Comparison of ENCODE assay signal across 8 cellular contexts in genomic region chr18:5058013-5058348, GRCh38.
DNase-seq lines count a peak whose midpoint lies in the region; ATAC-seq, FAIRE-seq and TF ChIP-seq lines count a peak whose summit lies in the region.
"Not testable (repeated sequence)": the region's sequence is repeated elsewhere in the genome, so short reads cannot be mapped to it uniquely, and the experiment has no call there.

No MANE protein-coding gene starts in this region.

- H2AFZ ChIP-seq in H1 (ENCODE audit: low read length) = not testable (repeated sequence)

- H3K4me3 Mint-ChIP-seq in CD4-positive, alpha-beta T cell; T-helper 17 cell; activated T-helper 17 cell treated with anti-CD3 and anti-CD28 coated beads, Interleukin-2, amount 50 U/mL, for 72 hours; natural killer cell: not testable (repeated sequence)

- H3K4me2 ChIP-seq in BLaER1 treated with 17β-estradiol and CSF1 and Interleukin-3, amounts not matched to agents 10 nM and 100 nM = peak overlapping the region in 9 of 11 experiments; percentile 57 to 83 (median 72); a peak in 17 of 22 replicates
- H3K4me2 ChIP-seq in H1 (ENCODE audit: insufficient read depth in 1 of 2, low read depth in 2 of 2, low read length in 2 of 2) = not testable (repeated sequence)

- not testable (repeated sequence) for H3K23ac ChIP-seq in H1 (ENCODE audit: insufficient read length)

- not testable (repeated sequence) for H3K14ac ChIP-seq in H1 (ENCODE audit: insufficient read length)

- not testable (repeated sequence) for H3K27ac ChIP-seq in 22Rv1; CD4-positive, alpha-beta T cell (ENCODE audit: low read depth, low read length); RWPE1; H1 (ENCODE audit: low read depth, low read length)
- H3K27ac ChIP-seq in BLaER1 treated with 17β-estradiol and CSF1 and Interleukin-3, amounts not matched to agents 10 nM and 100 nM = peak overlapping the region in 2 of 11 experiments; percentile 73; a peak in 3 of 22 replicates

- not testable (repeated sequence) for ATAC-seq in CD4-positive, alpha-beta T cell (ENCODE audit: poor library complexity); T-helper 17 cell; activated T-helper 17 cell treated with anti-CD3 and anti-CD28 coated beads, Interleukin-2, amount 50 U/mL, for 72 hours (replicated peaks); natural killer cell

- not testable (repeated sequence) for H3K36me3 ChIP-seq in BLaER1 treated with 17β-estradiol and CSF1 and Interleukin-3, amounts not matched to agents 10 nM and 100 nM; H1 (ENCODE audit: control insufficient read depth in 2 of 4, insufficient read depth in 4 of 4, low read length in 3 of 4)

- H2BK20ac ChIP-seq in H1 (ENCODE audit: low read length) = not testable (repeated sequence)

- not testable (repeated sequence) for H2BK120ac ChIP-seq in H1 (replicated peaks; ENCODE audit: low read depth, low read length)

- H3K27me3 ChIP-seq in BLaER1 treated with 17β-estradiol and CSF1 and Interleukin-3, amounts not matched to agents 10 nM and 100 nM; CD4-positive, alpha-beta T cell (ENCODE audit: control insufficient read depth, insufficient read depth, low read length); H1 (replicated peaks in 1 of 4; ENCODE audit: control insufficient read depth in 3 of 4, extremely low read depth in 1 of 4, insufficient read depth in 3 of 4, low read length in 3 of 4): not testable (repeated sequence)

- TF ChIP-seq RAD21 in H1 (IDR thresholded peaks at IDR 0.05 in 1 of 2, conservative IDR thresholded peaks at IDR 0.05 in 1 of 2; ENCODE audit: low read depth in 2 of 2, low read length in 2 of 2) = not testable (repeated sequence)

- H3K4ac ChIP-seq in H1 (replicated peaks; ENCODE audit: insufficient read length, low read depth, low read length) = not testable (repeated sequence)

- H3K56ac ChIP-seq in H1 (replicated peaks; ENCODE audit: insufficient read length, low read depth, low read length) = not testable (repeated sequence)

- POLR2A ChIA-PET in CD4-positive, alpha-beta T cell (lab: Charles Lee) = interaction anchor here (0.6 to 2.8 kb wide), 3 partner anchors 101 to 238 kb away, joined by 3 to 22 read pairs (median 10); partner anchors contain the start of gene ZBTB14
- POLR2A ChIA-PET in RWPE1 (lab: Yijun Ruan, JAX; ENCODE audit: low non-redundant PET); H1 (lab: Charles Lee; ENCODE audit: partially characterized antibody): not testable (repeated sequence)

- not testable (repeated sequence) for H2AK5ac ChIP-seq in H1 (ENCODE audit: low read depth, low read length)

- not testable (repeated sequence) for H3K36me3 Mint-ChIP-seq in CD4-positive, alpha-beta T cell (ENCODE audit: low read depth); T-helper 17 cell (ENCODE audit: low read depth); activated T-helper 17 cell treated with anti-CD3 and anti-CD28 coated beads, Interleukin-2, amount 50 U/mL, for 72 hours (ENCODE audit: low read depth); natural killer cell

- H3K4me1 ChIP-seq in BLaER1 treated with 17β-estradiol and CSF1 and Interleukin-3, amounts not matched to agents 10 nM and 100 nM = peaks cover 14 to 28% (median 20%) of the 10 kb centered on the region in 10 experiments
- H3K4me1 ChIP-seq in H1 (replicated peaks in 1 of 4; ENCODE audit: control insufficient read depth in 3 of 4, insufficient read depth in 4 of 4, low read length in 3 of 4) = not testable (repeated sequence)

- not testable (repeated sequence) for H4K91ac ChIP-seq in H1 (replicated peaks; ENCODE audit: insufficient read length, low read length)

- H3K23me2 ChIP-seq in H1 (ENCODE audit: low read depth, low read length) = not testable (repeated sequence)

- H4K5ac ChIP-seq in H1 (ENCODE audit: insufficient read length, low read depth, low read length) = not testable (repeated sequence)

- not testable (repeated sequence) for H3K18ac ChIP-seq in H1 (ENCODE audit: extremely low read depth, low read length)

- H3K4me1 Mint-ChIP-seq in CD4-positive, alpha-beta T cell (ENCODE audit: low read depth) = peaks cover 23% of the 10 kb centered on the region
- H3K4me1 Mint-ChIP-seq in T-helper 17 cell = peaks cover 18% of the 10 kb centered on the region
- peaks cover 13% of the 10 kb centered on the region for H3K4me1 Mint-ChIP-seq in activated T-helper 17 cell treated with anti-CD3 and anti-CD28 coated beads, Interleukin-2, amount 50 U/mL, for 72 hours
- H3K4me1 Mint-ChIP-seq in natural killer cell = peaks cover 21% of the 10 kb centered on the region in 2 donors

- peak overlapping the region; percentile 40 for H3K27ac Mint-ChIP-seq in CD4-positive, alpha-beta T cell
- H3K27ac Mint-ChIP-seq in T-helper 17 cell (peak overlapping the region; percentile 68), natural killer cell (peak overlapping the region in 1 of 2 donors; percentile 61)
- peak overlapping the region; percentile 21 for H3K27ac Mint-ChIP-seq in activated T-helper 17 cell treated with anti-CD3 and anti-CD28 coated beads, Interleukin-2, amount 50 U/mL, for 72 hours

- not testable (repeated sequence) for H3K27me3 Mint-ChIP-seq in CD4-positive, alpha-beta T cell; activated T-helper 17 cell treated with anti-CD3 and anti-CD28 coated beads, Interleukin-2, amount 50 U/mL, for 72 hours; natural killer cell (ENCODE audit: low read depth in 2 of 2)
- peaks cover 13% of the 10 kb centered on the region for H3K27me3 Mint-ChIP-seq in T-helper 17 cell

- not testable (repeated sequence) for H3K9me3 ChIP-seq in BLaER1 treated with 17β-estradiol and CSF1 and Interleukin-3, amounts not matched to agents 10 nM and 100 nM (replicated peaks in 1 of 11); CD4-positive, alpha-beta T cell (ENCODE audit: control insufficient read depth, low read length); T-helper 17 cell (ENCODE audit: control insufficient read depth, low read length, poor library complexity, severe bottlenecking); H1 (ENCODE audit: insufficient read depth in 2 of 2, low read depth in 1 of 2, low read length in 1 of 2)

- DNase-seq in CD4-positive, alpha-beta T cell; RWPE1 (ENCODE audit: low spot score); T-helper 17 cell; H1 (ENCODE audit: low read depth in 1 of 2, low spot score in 2 of 2); natural killer cell: not testable (repeated sequence)

- WGBS in H1 (ENCODE audit: extremely low coverage in 1 of 2, insufficient coverage in 1 of 2, insufficient read length in 1 of 2, insufficient replicate concordance in 2 of 2, low coverage in 1 of 2, low lambda C conversion rate in 2 of 2, missing lambda C conversion rate in 1 of 2), 2 experiments = 17% methylated on average over 3 of the region's 4 CpGs; no CpG with 5 or more reads in 1 of the 2 experiments

- not testable (repeated sequence) for H3K79me2 ChIP-seq in H1 (ENCODE audit: control insufficient read depth in 1 of 2, insufficient read depth in 2 of 2, low read length in 2 of 2)

- FAIRE-seq in H1 (lab: Jason Lieb, UNC) = peak; percentile 24

- intact Hi-C loops in CD4-positive, alpha-beta T cell (cut with DNase I, micrococcal nuclease) = not testable (repeated sequence)
- intact Hi-C loops in natural killer cell (cut with micrococcal nuclease) = loop anchor here (5.0 kb wide), 1 partner anchor 951 kb away; no protein-coding TSS in a partner anchor

- TF ChIP-seq CTCF in 22Rv1 (IDR thresholded peaks at IDR 0.05) = peak; percentile 36
- not testable (repeated sequence) for TF ChIP-seq CTCF in CD4-positive, alpha-beta T cell (IDR thresholded peaks at IDR 0.05); H1 (IDR thresholded peaks at IDR 0.05; ENCODE audit: control extremely low read depth in 1 of 3, insufficient read depth in 1 of 3, low read depth in 1 of 3, low read length in 3 of 3)
- TF ChIP-seq CTCF in RWPE1 (conservative IDR thresholded peaks at IDR 0.05; ENCODE audit: low read depth) = peak; percentile 23
- peak; percentile 6 for TF ChIP-seq CTCF in natural killer cell (IDR thresholded peaks at IDR 0.05)

- not testable (repeated sequence) for H2BK15ac ChIP-seq in H1 (ENCODE audit: low read length)

- not testable (repeated sequence) for H4K8ac ChIP-seq in H1 (ENCODE audit: extremely low read depth, insufficient read depth, low read length)

- H3K9me3 Mint-ChIP-seq in CD4-positive, alpha-beta T cell; activated T-helper 17 cell treated with anti-CD3 and anti-CD28 coated beads, Interleukin-2, amount 50 U/mL, for 72 hours; natural killer cell: not testable (repeated sequence)

- not testable (repeated sequence) for H2BK5ac ChIP-seq in H1 (ENCODE audit: low read depth, low read length)

- not testable (repeated sequence) for TF ChIP-seq POLR2A in H1 (IDR thresholded peaks at IDR 0.05; ENCODE audit: control extremely low read depth in 1 of 2, low read depth in 2 of 2, low read length in 2 of 2)

- 0 out of 22 replicates have a peak overlapping the region, but pooled peaks of 1 of the 11 experiments have one; percentile 20 for H3K9ac ChIP-seq in BLaER1 treated with 17β-estradiol and CSF1 and Interleukin-3, amounts not matched to agents 10 nM and 100 nM
- H3K9ac ChIP-seq in H1 (replicated peaks in 1 of 4; ENCODE audit: extremely low read depth in 1 of 4, low read depth in 3 of 4, low read length in 3 of 4) = not testable (repeated sequence)

- H4K20me1 ChIP-seq in BLaER1 treated with 17β-estradiol and CSF1 and Interleukin-3, amounts not matched to agents 10 nM and 100 nM; H1 (replicated peaks in 1 of 2; ENCODE audit: control insufficient read depth in 1 of 2, insufficient read depth in 2 of 2, low read length in 2 of 2): not testable (repeated sequence)

- H3K4me3 ChIP-seq in BLaER1 treated with 17β-estradiol and CSF1 and Interleukin-3, amounts not matched to agents 10 nM and 100 nM; H1 (ENCODE audit: extremely low read depth in 1 of 4, insufficient read depth in 2 of 4, low read depth in 3 of 4, low read length in 4 of 4): not testable (repeated sequence)

- H2BK12ac ChIP-seq in H1 (ENCODE audit: low read depth, low read length) = not testable (repeated sequence)

- CTCF ChIA-PET in CD4-positive, alpha-beta T cell (lab: Charles Lee) = interaction anchor here (2.5 kb wide), 1 partner anchor 951 kb away, joined by 10 read pairs; no protein-coding TSS in a partner anchor
- CTCF ChIA-PET in RWPE1 (lab: Yijun Ruan, JAX) = interaction anchor here (2.4 kb wide), 1 partner anchor 951 kb away, joined by 7 read pairs; no protein-coding TSS in a partner anchor
- CTCF ChIA-PET in H1 (lab: Charles Lee; ENCODE audit: partially characterized antibody) = interaction anchor here (0.5 to 2.3 kb wide), 20 partner anchors 9 to 1761 kb away, joined by 3 to 10 read pairs (median 4); no protein-coding TSS in a partner anchor

- TF ChIP-seq EP300 in H1 (IDR thresholded peaks at IDR 0.05; ENCODE audit: borderline replicate concordance in 1 of 2, low read depth in 2 of 2, low read length in 2 of 2) = not testable (repeated sequence)

- H3K79me1 ChIP-seq in H1 (ENCODE audit: low read depth, low read length) = not testable (repeated sequence)
